Comparison of ENCODE assay signal across 15 cellular contexts in genomic region chr11:66628061-66628603, GRCh38. TPM values are rescaled to one million over a fixed set of nuclear protein-coding genes. Genes with fewer than 3 reads are reported as not detected.
A peak's percentile ranks its signal among the peaks of the same experiment; 100 is the strongest.
DNase-seq lines count a peak whose midpoint lies in the region; ATAC-seq and TF ChIP-seq lines count a peak whose summit lies in the region.
"Had no signal": no experiment of that assay in that cellular context is flagged by ENCODE, and none has a peak within 500 bp of the region (broad histone marks: within the 10 kb centered on the region; RNA-seq: fewer than 3 reads in every experiment).

No MANE protein-coding gene starts in this region.

- no peaks in the 10 kb centered on the region for H3K9me3 Mint-ChIP-seq in activated CD8-positive, alpha-beta T cell treated with anti-CD3 and anti-CD28 coated beads for 36 hours
- no peaks in the 10 kb centered on the region for H3K9me3 Mint-ChIP-seq in activated CD8-positive, alpha-beta T cell treated with anti-CD3 and anti-CD28 coated beads, Interleukin-2, amount 10 ng/mL, durations not matched to agents 7 days and 5 days (ENCODE audit: insufficient read depth)
- H3K9me3 Mint-ChIP-seq in activated B cell treated with CpG ODN at 0.5 μM for 24 hours (no peaks in the 10 kb centered on the region), nephron progenitor cell (no peaks in the 10 kb centered on the region)
- H3K9me3 Mint-ChIP-seq in T-helper 2 cell treated with Interferon-gamma antibody and Interleukin-4, amounts not matched to agents 5 μg/mL and 100 μg/mL, for 36 hours = no peaks in the 10 kb centered on the region

- peaks cover 38% of the 10 kb centered on the region for H3K4me1 Mint-ChIP-seq in activated CD8-positive, alpha-beta T cell treated with anti-CD3 and anti-CD28 coated beads for 36 hours (ENCODE audit: low read depth)
- peaks cover 28% of the 10 kb centered on the region for H3K4me1 Mint-ChIP-seq in activated CD8-positive, alpha-beta T cell treated with anti-CD3 and anti-CD28 coated beads, Interleukin-2, amount 10 ng/mL, durations not matched to agents 7 days and 5 days (ENCODE audit: low read depth)
- peaks cover 42% of the 10 kb centered on the region for H3K4me1 Mint-ChIP-seq in activated B cell treated with CpG ODN at 0.5 μM for 24 hours
- H3K4me1 Mint-ChIP-seq in nephron progenitor cell = no peaks in the 10 kb centered on the region
- H3K4me1 Mint-ChIP-seq in T-helper 2 cell treated with Interferon-gamma antibody and Interleukin-4, amounts not matched to agents 5 μg/mL and 100 μg/mL, for 36 hours (ENCODE audit: low read depth) = peaks cover 17% of the 10 kb centered on the region

- POLR2A ChIA-PET in activated CD8-positive, alpha-beta T cell treated with anti-CD3 and anti-CD28 coated beads for 36 hours (lab: Charles Lee) = interaction anchor here (0.5 to 27.4 kb wide), 5 partner anchors 4 to 498 kb away, joined by 3 to 558 read pairs (median 4); partner anchors contain the start of genes RBM14 and RBM4
- POLR2A ChIA-PET in activated CD8-positive, alpha-beta T cell treated with anti-CD3 and anti-CD28 coated beads, Interleukin-2, amount 10 ng/mL, durations not matched to agents 7 days and 5 days (lab: Charles Lee) = interaction anchor here (4.6 kb wide), 1 partner anchor 10 kb away, joined by 21 read pairs; the partner anchor contains the start of gene RBM4
- POLR2A ChIA-PET in activated B cell treated with CpG ODN at 0.5 μM for 24 hours (lab: Charles Lee) = interaction anchor here (0.6 to 14.8 kb wide), 3 partner anchors 10 to 17 kb away, joined by 4 to 272 read pairs (median 26); partner anchors contain the start of genes RBM14 and RBM4

- no peak overlapping the region for H3K4me3 Mint-ChIP-seq in activated CD8-positive, alpha-beta T cell treated with anti-CD3 and anti-CD28 coated beads for 36 hours
- H3K4me3 Mint-ChIP-seq in activated CD8-positive, alpha-beta T cell treated with anti-CD3 and anti-CD28 coated beads, Interleukin-2, amount 10 ng/mL, durations not matched to agents 7 days and 5 days = no peak overlapping the region
- H3K4me3 Mint-ChIP-seq in activated B cell treated with CpG ODN at 0.5 μM for 24 hours = no peak overlapping the region
- H3K4me3 Mint-ChIP-seq in nephron progenitor cell = no peak overlapping the region
- no peak overlapping the region for H3K4me3 Mint-ChIP-seq in T-helper 2 cell treated with Interferon-gamma antibody and Interleukin-4, amounts not matched to agents 5 μg/mL and 100 μg/mL, for 36 hours

- intact Hi-C loops in activated CD8-positive, alpha-beta T cell treated with anti-CD3 and anti-CD28 coated beads for 36 hours (cut with micrococcal nuclease) = no loop called here
- intact Hi-C loops in activated B cell treated with CpG ODN at 0.5 μM for 24 hours (cut with micrococcal nuclease) = loop anchor here (1.0 kb wide), 1 partner anchor 11 kb away; no protein-coding TSS in a partner anchor

- peak overlapping the region; percentile 16 for H3K27ac Mint-ChIP-seq in activated CD8-positive, alpha-beta T cell treated with anti-CD3 and anti-CD28 coated beads for 36 hours
- no peak overlapping the region for H3K27ac Mint-ChIP-seq in activated CD8-positive, alpha-beta T cell treated with anti-CD3 and anti-CD28 coated beads, Interleukin-2, amount 10 ng/mL, durations not matched to agents 7 days and 5 days
- peak overlapping the region; percentile 32 for H3K27ac Mint-ChIP-seq in activated B cell treated with CpG ODN at 0.5 μM for 24 hours
- peak overlapping the region; percentile 22 for H3K27ac Mint-ChIP-seq in nephron progenitor cell
- no peak overlapping the region for H3K27ac Mint-ChIP-seq in T-helper 2 cell treated with Interferon-gamma antibody and Interleukin-4, amounts not matched to agents 5 μg/mL and 100 μg/mL, for 36 hours

- no peaks in the 10 kb centered on the region for H3K27me3 Mint-ChIP-seq in activated CD8-positive, alpha-beta T cell treated with anti-CD3 and anti-CD28 coated beads for 36 hours
- no peaks in the 10 kb centered on the region for H3K27me3 Mint-ChIP-seq in activated CD8-positive, alpha-beta T cell treated with anti-CD3 and anti-CD28 coated beads, Interleukin-2, amount 10 ng/mL, durations not matched to agents 7 days and 5 days (ENCODE audit: low read depth)
- H3K27me3 Mint-ChIP-seq in activated B cell treated with CpG ODN at 0.5 μM for 24 hours (no peaks in the 10 kb centered on the region), nephron progenitor cell (ENCODE audit: low read depth, poor library complexity) (peaks cover 3% of the 10 kb centered on the region)
- H3K27me3 Mint-ChIP-seq in T-helper 2 cell treated with Interferon-gamma antibody and Interleukin-4, amounts not matched to agents 5 μg/mL and 100 μg/mL, for 36 hours (ENCODE audit: low read depth) = no peaks in the 10 kb centered on the region

- peaks cover 78% of the 10 kb centered on the region for H3K36me3 Mint-ChIP-seq in activated CD8-positive, alpha-beta T cell treated with anti-CD3 and anti-CD28 coated beads for 36 hours (ENCODE audit: low read depth)
- H3K36me3 Mint-ChIP-seq in activated CD8-positive, alpha-beta T cell treated with anti-CD3 and anti-CD28 coated beads, Interleukin-2, amount 10 ng/mL, durations not matched to agents 7 days and 5 days (ENCODE audit: low read depth) = peaks cover 79% of the 10 kb centered on the region
- peaks cover 78% of the 10 kb centered on the region for H3K36me3 Mint-ChIP-seq in activated B cell treated with CpG ODN at 0.5 μM for 24 hours (ENCODE audit: low read depth)
- H3K36me3 Mint-ChIP-seq in nephron progenitor cell (ENCODE audit: low read depth) = peaks cover 87% of the 10 kb centered on the region
- peaks cover 74% of the 10 kb centered on the region for H3K36me3 Mint-ChIP-seq in T-helper 2 cell treated with Interferon-gamma antibody and Interleukin-4, amounts not matched to agents 5 μg/mL and 100 μg/mL, for 36 hours (ENCODE audit: low read depth)

- no peak for TF ChIP-seq CTCF in activated CD8-positive, alpha-beta T cell treated with anti-CD3 and anti-CD28 coated beads for 36 hours (IDR thresholded peaks at IDR 0.05)
- no peak for TF ChIP-seq CTCF in activated B cell treated with CpG ODN at 0.5 μM for 24 hours (IDR thresholded peaks at IDR 0.05)
- no peak for TF ChIP-seq CTCF in nephron progenitor cell (IDR thresholded peaks at IDR 0.05)

- ATAC-seq in activated CD8-positive, alpha-beta T cell treated with anti-CD3 and anti-CD28 coated beads for 36 hours = no peak
- no peak for ATAC-seq in activated CD8-positive, alpha-beta T cell treated with anti-CD3 and anti-CD28 coated beads, Interleukin-2, amount 10 ng/mL, durations not matched to agents 7 days and 5 days
- ATAC-seq in activated B cell treated with CpG ODN at 0.5 μM for 24 hours (ENCODE audit: low read depth) = no peak
- ATAC-seq: gastrocnemius medialis, left colon had no signal

- DNase-seq in activated CD8-positive, alpha-beta T cell treated with anti-CD3 and anti-CD28 coated beads for 36 hours = no peak
- no peak for DNase-seq in activated CD8-positive, alpha-beta T cell treated with anti-CD3 and anti-CD28 coated beads, Interleukin-2, amount 10 ng/mL, durations not matched to agents 7 days and 5 days
- DNase-seq in activated B cell treated with CpG ODN at 0.5 μM for 24 hours (no peak), nephron progenitor cell (no peak), activated gamma-delta T cell treated with Interleukin-2 at 50 U/mL for 16 hours (no peak)
- DNase-seq in T-helper 2 cell treated with Interferon-gamma antibody and Interleukin-4, amounts not matched to agents 5 μg/mL and 100 μg/mL, for 36 hours (ENCODE audit: low spot score) = no peak
- DNase-seq: 8988T; adrenal gland; gastrocnemius medialis; GDM1; left colon; NCI-H187 treated with DMSO at 0.1 percent for 48 hours; NK-92 treated with Interleukin-12 subunit alpha and Interleukin-12 subunit beta, amount 100 ng/mL, for 24 hours; RPMI8226; spleen had no signal

- CTCF ChIA-PET in activated CD8-positive, alpha-beta T cell treated with anti-CD3 and anti-CD28 coated beads for 36 hours (lab: Charles Lee) = interaction anchor here (1.8 kb wide), 1 partner anchor 50 kb away, joined by 7 read pairs; the partner anchor contains the start of gene RBM4B
- CTCF ChIA-PET in activated CD8-positive, alpha-beta T cell treated with anti-CD3 and anti-CD28 coated beads, Interleukin-2, amount 10 ng/mL, durations not matched to agents 7 days and 5 days (lab: Charles Lee) = interaction anchor here (1.7 kb wide), 1 partner anchor 50 kb away, joined by 3 read pairs; the partner anchor contains the start of gene RBM4B
- CTCF ChIA-PET in activated B cell treated with CpG ODN at 0.5 μM for 24 hours (lab: Charles Lee) = no interaction called here

RNA-seq across cellular contexts. Expression of gene RBM4, which starts 10.4 kb away (rescaled TPM):
- total RNA-seq in activated CD8-positive, alpha-beta T cell treated with anti-CD3 and anti-CD28 coated beads for 36 hours = 100 to 1,000 TPM; 108 to 114 TPM
- 100 to 1,000 TPM; 118 to 121 TPM for total RNA-seq in activated CD8-positive, alpha-beta T cell treated with anti-CD3 and anti-CD28 coated beads, Interleukin-2, amount 10 ng/mL, durations not matched to agents 7 days and 5 days
- 197 and 202 TPM in 2 replicates for total RNA-seq in activated B cell treated with CpG ODN at 0.5 μM for 24 hours

RNA-seq across cellular contexts. Expression of gene RBM14, which starts 11.7 kb away (rescaled TPM):
- 100 to 1,000 TPM; 153 to 159 TPM for total RNA-seq in activated CD8-positive, alpha-beta T cell treated with anti-CD3 and anti-CD28 coated beads for 36 hours
- 100 to 1,000 TPM; 168 to 182 TPM for total RNA-seq in activated CD8-positive, alpha-beta T cell treated with anti-CD3 and anti-CD28 coated beads, Interleukin-2, amount 10 ng/mL, durations not matched to agents 7 days and 5 days
- 147 and 160 TPM in 2 replicates for total RNA-seq in activated B cell treated with CpG ODN at 0.5 μM for 24 hours

RNA-seq across cellular contexts. Expression of gene CCS, which starts 35.1 kb away (rescaled TPM):
- total RNA-seq in activated CD8-positive, alpha-beta T cell treated with anti-CD3 and anti-CD28 coated beads for 36 hours = 10 to 100 TPM; 22.0 to 25.6 TPM
- 10 to 100 TPM; 29.3 to 32.5 TPM for total RNA-seq in activated CD8-positive, alpha-beta T cell treated with anti-CD3 and anti-CD28 coated beads, Interleukin-2, amount 10 ng/mL, durations not matched to agents 7 days and 5 days
- total RNA-seq in activated B cell treated with CpG ODN at 0.5 μM for 24 hours = 59.0 and 65.3 TPM in 2 replicates

RNA-seq across cellular contexts. Expression of gene CCDC87, which starts 35.3 kb away (rescaled TPM):
- total RNA-seq in activated CD8-positive, alpha-beta T cell treated with anti-CD3 and anti-CD28 coated beads for 36 hours = under 1 TPM; 0.14 to 0.27 TPM
- under 1 TPM; 0.55 to 0.70 TPM for total RNA-seq in activated CD8-positive, alpha-beta T cell treated with anti-CD3 and anti-CD28 coated beads, Interleukin-2, amount 10 ng/mL, durations not matched to agents 7 days and 5 days
- total RNA-seq in activated B cell treated with CpG ODN at 0.5 μM for 24 hours = 0.22 and 0.31 TPM in 2 replicates

RNA-seq across cellular contexts. Expression of gene RBM4B, which starts 49.6 kb away (rescaled TPM):
- 10 to 100 TPM; 10.7 to 13.1 TPM for total RNA-seq in activated CD8-positive, alpha-beta T cell treated with anti-CD3 and anti-CD28 coated beads for 36 hours
- total RNA-seq in activated CD8-positive, alpha-beta T cell treated with anti-CD3 and anti-CD28 coated beads, Interleukin-2, amount 10 ng/mL, durations not matched to agents 7 days and 5 days = 10 to 100 TPM; 18.7 to 21.5 TPM
- 30.8 and 34.4 TPM in 2 replicates for total RNA-seq in activated B cell treated with CpG ODN at 0.5 μM for 24 hours

Comparison
In these comparisons a context has a peak if more than half of its experiments do, and no peak if none do; other contexts are left out.
1. H3K27ac Mint-ChIP-seq: peak in activated CD8-positive, alpha-beta T cell treated with anti-CD3 and anti-CD28 coated beads for 36 hours (single experiment), activated B cell treated with CpG ODN at 0.5 μM for 24 hours (single experiment) and nephron progenitor cell (single experiment); none in activated CD8-positive, alpha-beta T cell treated with anti-CD3 and anti-CD28 coated beads, Interleukin-2, amount 10 ng/mL, durations not matched to agents 7 days and 5 days (single experiment) and T-helper 2 cell treated with Interferon-gamma antibody and Interleukin-4, amounts not matched to agents 5 μg/mL and 100 μg/mL, for 36 hours (single experiment).